1 cellular context compared by ENCODE assay signal in genomic region chr3:179375091-179375999, GRCh38.
TF ChIP-seq lines count a peak whose summit lies in the region.

No MANE protein-coding gene starts in this region.

TF ChIP-seq in K562, 482 proteins besides CTCF, POLR2A, EP300 and RAD21 (continued from another document and continues in another):
- TF ChIP-seq CHD7 (IDR thresholded peaks at IDR 0.05; ENCODE audit: low read depth, low read length) (no peak), ZBTB2 (IDR thresholded peaks at IDR 0.05) (no peak), ILK (tag; IDR thresholded peaks at IDR 0.05; ENCODE audit: borderline replicate concordance, low read depth) (no peak), ARID2 (IDR thresholded peaks at IDR 0.05) (no peak), RFX1 (IDR thresholded peaks at IDR 0.05) (no peak), ETS2 (tag; IDR thresholded peaks at IDR 0.05; ENCODE audit: borderline replicate concordance, poor library complexity, severe bottlenecking) (no peak), PATZ1 (CRISPR knock-in tag; IDR thresholded peaks at IDR 0.05; ENCODE audit: borderline replicate concordance) (no peak), PKNOX1 (IDR thresholded peaks at IDR 0.05) (no peak), EGR1 (conservative IDR thresholded peaks at IDR 0.05) (no peak), KDM4B (IDR thresholded peaks at IDR 0.05; ENCODE audit: borderline replicate concordance in 2 of 2, low read depth in 1 of 2) (no peak), TEAD1 (CRISPR knock-in tag; IDR thresholded peaks at IDR 0.05) (no peak), GTF3C2 (IDR thresholded peaks at IDR 0.05; ENCODE audit: borderline replicate concordance, extremely low read depth, insufficient read length) (no peak), JUND (IDR thresholded peaks at IDR 0.05; ENCODE audit: borderline replicate concordance, low read depth, low read length) (peak; percentile 88), JUND (tag; IDR thresholded peaks at IDR 0.05; ENCODE audit: borderline replicate concordance, low read depth, low read length) (peak; percentile 60; the same call in 2 of the 3 replicates), GMEB1 (CRISPR knock-in tag; IDR thresholded peaks at IDR 0.05) (no peak), STAT5A (IDR thresholded peaks at IDR 0.05; ENCODE audit: borderline replicate concordance, low read length) (peak; percentile 97), FOXJ2 (tag; IDR thresholded peaks at IDR 0.05) (peak; percentile 77), SMARCA4 (IDR thresholded peaks at IDR 0.05) (peak; percentile 100), NFIX (CRISPR knock-in tag; IDR thresholded peaks at IDR 0.05; ENCODE audit: low read depth) (no peak), CEBPZ (IDR thresholded peaks at IDR 0.05; ENCODE audit: borderline replicate concordance, low read depth, low read length) (no peak), SRSF1 (IDR thresholded peaks at IDR 0.05; ENCODE audit: low read depth, low read length) (no peak), C11orf30 (IDR thresholded peaks at IDR 0.05; ENCODE audit: low read depth) (no peak), SIRT6 (IDR thresholded peaks at IDR 0.05; ENCODE audit: low read depth, low read length) (no peak), MAX (CRISPR knock-in tag; IDR thresholded peaks at IDR 0.05) (no peak), KLF13 (tag; IDR thresholded peaks at IDR 0.05; ENCODE audit: borderline replicate concordance, low read depth) (no peak), ATF7 (IDR thresholded peaks at IDR 0.05) (peak; percentile 85; the same call in 1 of the 2 replicates), MYBL2 (IDR thresholded peaks at IDR 0.05; ENCODE audit: low read depth) (no peak), MYBL2 (CRISPR knock-in tag; IDR thresholded peaks at IDR 0.05; ENCODE audit: borderline replicate concordance) (no peak), POLR2B (IDR thresholded peaks at IDR 0.05; ENCODE audit: low read depth, partially characterized antibody) (no peak)
